In genomic region chr15:66109826-66110225, GRCh38 we compare ENCODE assay signal across 17 cellular contexts.
DNase-seq lines count a peak whose midpoint lies in the region; ATAC-seq and TF ChIP-seq lines count a peak whose summit lies in the region.
"Had no signal": no experiment of that assay in that cellular context is flagged by ENCODE, and none has a peak within 500 bp of the region (broad histone marks: within the 10 kb centered on the region; RNA-seq: fewer than 3 reads in every experiment).

No MANE protein-coding gene starts in this region.

- ATAC-seq in Right ventricle myocardium inferior (no peak), right cardiac atrium (no peak), upper lobe of right lung (no peak)
- ATAC-seq: A549; CD8-positive, alpha-beta T cell had no signal

- DNase-seq in Right ventricle myocardium inferior (ENCODE audit: missing footprints) (peak; percentile 6), right cardiac atrium (no peak), sigmoid colon (peak; percentile 47), upper lobe of right lung (peak; percentile 48), foreskin melanocyte (no peak), RPMI8226 (no peak)
- DNase-seq: AML-193; Calu3; CD4-positive, alpha-beta T cell; CD8-positive, alpha-beta T cell; DMS79 treated with DMSO at 0.1 percent for 48 hours; GF-D8 had no signal

- no peak for TF ChIP-seq EP300 in sigmoid colon (IDR thresholded peaks at IDR 0.05)

- H3K27ac ChIP-seq in right cardiac atrium (ENCODE audit: low read length) (no peak overlapping the region), sigmoid colon (no peak overlapping the region), upper lobe of right lung (no peak overlapping the region)
- H3K27ac ChIP-seq: 22Rv1; A549; BLaER1 treated with 17β-estradiol and CSF1 and Interleukin-3, amounts not matched to agents 10 nM and 100 nM; C4-2B had no signal

- H3K36me3 ChIP-seq in sigmoid colon (no peaks in the 10 kb centered on the region), upper lobe of right lung (no peaks in the 10 kb centered on the region)
- H3K36me3 ChIP-seq: BLaER1 treated with 17β-estradiol and CSF1 and Interleukin-3, amounts not matched to agents 10 nM and 100 nM had no signal

- TF ChIP-seq CTCF in sigmoid colon (IDR thresholded peaks at IDR 0.05) (no peak), upper lobe of right lung (IDR thresholded peaks at IDR 0.05) (no peak)

- H3K27me3 ChIP-seq in right cardiac atrium (ENCODE audit: control insufficient read depth, insufficient read depth): no peaks in the 10 kb centered on the region
- H3K27me3 ChIP-seq in sigmoid colon: peaks cover 0 to 15% (median 0%) of the 10 kb centered on the region in 3 donors
- H3K27me3 ChIP-seq in upper lobe of right lung: no peaks in the 10 kb centered on the region

- intact Hi-C loops in Right ventricle myocardium inferior (cut with DNase I): no loop called here
- intact Hi-C loops in right cardiac atrium (cut with DNase I): no loop called here
- intact Hi-C loops in sigmoid colon (cut with DNase I): no loop called here
- intact Hi-C loops in upper lobe of right lung (cut with DNase I): no loop called here

- H3K9me3 ChIP-seq in right cardiac atrium (ENCODE audit: control insufficient read depth, low read length) (no peaks in the 10 kb centered on the region), sigmoid colon (no peaks in the 10 kb centered on the region), upper lobe of right lung (no peaks in the 10 kb centered on the region)
- H3K9me3 ChIP-seq: A549; BLaER1 treated with 17β-estradiol and CSF1 and Interleukin-3, amounts not matched to agents 10 nM and 100 nM; Caco-2 had no signal

- TF ChIP-seq POLR2A in sigmoid colon (IDR thresholded peaks at IDR 0.05): no peak

- H3K4me3 ChIP-seq in right cardiac atrium (ENCODE audit: low read length) (no peak overlapping the region), sigmoid colon (no peak overlapping the region), upper lobe of right lung (no peak overlapping the region)
- H3K4me3 ChIP-seq: A549; BLaER1 treated with 17β-estradiol and CSF1 and Interleukin-3, amounts not matched to agents 10 nM and 100 nM had no signal

- no peaks in the 10 kb centered on the region for H3K4me1 ChIP-seq in right cardiac atrium (ENCODE audit: control insufficient read depth, insufficient read depth, low read length)
- no peaks in the 10 kb centered on the region for H3K4me1 ChIP-seq in sigmoid colon
- no peaks in the 10 kb centered on the region for H3K4me1 ChIP-seq in upper lobe of right lung
- H3K4me1 ChIP-seq: A549, Caco-2 had no signal

- WGBS in right cardiac atrium: 79% methylated on average over 5 of the region's 5 CpGs
- WGBS in sigmoid colon, 2 donors: 75 to 78% methylated on average over 5 of the region's 5 CpGs

Comparison
In these comparisons a context has a peak if more than half of its experiments do, and no peak if none do; other contexts are left out.
1. DNase-seq: peak in Right ventricle myocardium inferior (single experiment), sigmoid colon (single experiment) and upper lobe of right lung (single experiment); none in right cardiac atrium (0 of 3), foreskin melanocyte (single experiment) and RPMI8226 (single experiment).